In the genomic region with DNA sequence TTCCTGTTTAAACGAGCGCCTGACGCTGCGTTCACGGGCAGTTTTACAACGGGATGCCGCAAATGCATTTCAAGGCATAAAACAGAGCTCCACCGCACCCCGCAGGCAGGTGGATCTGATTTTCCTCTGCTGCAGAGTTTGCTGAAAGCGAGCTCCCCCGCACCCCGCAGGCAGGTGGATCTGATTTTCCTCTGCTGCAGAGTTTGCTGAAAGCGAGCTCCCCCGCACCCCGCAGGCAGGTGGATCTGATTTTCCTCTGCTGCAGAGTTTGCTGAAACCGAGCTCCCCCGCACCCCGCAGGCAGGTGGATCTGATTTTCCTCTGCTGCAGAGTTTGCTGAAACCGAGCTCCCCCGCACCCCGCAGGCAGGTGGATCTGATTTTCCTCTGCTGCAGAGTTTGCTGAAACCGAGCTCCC, we compare ENCODE assay signal across 7 cellular contexts.
DNase-seq lines count a peak whose midpoint lies in the region; ATAC-seq, FAIRE-seq and TF ChIP-seq lines count a peak whose summit lies in the region.
"Not testable (repeated sequence)": the region's sequence is repeated elsewhere in the genome, so short reads cannot be mapped to it uniquely, and the experiment has no call there.

No MANE protein-coding gene starts in this region.

- FAIRE-seq in endothelial cell of umbilical vein (lab: Jason Lieb, UNC); HepG2 (lab: Jason Lieb, UNC): not testable (repeated sequence)

- BruUV-seq in OCI-LY7 (replicated peaks; lab: Mats Ljungman, UMichigan); endothelial cell of umbilical vein (replicated peaks; lab: Mats Ljungman, UMichigan); HepG2 (replicated peaks; lab: Mats Ljungman, UMichigan): not testable (repeated sequence)

- intact Hi-C loops in OCI-LY7 (cut with micrococcal nuclease; ENCODE audit: unreplicated experiment), result loop anchor here (5.0 kb wide), 1 partner anchor 122 kb away; a partner anchor contains a TSS
- intact Hi-C loops in endothelial cell of umbilical vein (cut with micrococcal nuclease), result loop anchor here (2.0 to 5.0 kb wide), 2 partner anchors 436 to 722 kb away; no protein-coding TSS in a partner anchor
- intact Hi-C loops in HepG2 (cut with micrococcal nuclease; ENCODE audit: unreplicated experiment), result loop anchor here (5.0 to 10.0 kb wide), 2 partner anchors 167 to 440 kb away; a partner anchor contains a TSS

- not testable (repeated sequence) for H3K9me3 Mint-ChIP-seq in GM23338; activated naive CD4-positive, alpha-beta T cell treated with anti-CD3 and anti-CD28 coated beads, Interleukin-2, amount 10 ng/mL, durations not matched to agents 7 days and 5 days

- H3K27me3 Mint-ChIP-seq in GM23338 (ENCODE audit: insufficient read depth, low read depth, poor library complexity), result peaks cover 36% of the 10 kb centered on the region
- H3K27me3 Mint-ChIP-seq in activated naive CD4-positive, alpha-beta T cell treated with anti-CD3 and anti-CD28 coated beads, Interleukin-2, amount 10 ng/mL, durations not matched to agents 7 days and 5 days, result peaks cover 82% of the 10 kb centered on the region

- H2AFZ ChIP-seq in GM23338; Loucy (ENCODE audit: low read length); endothelial cell of umbilical vein (ENCODE audit: low read depth, low read length); HepG2 (ENCODE audit: low read length): not testable (repeated sequence)
- H2AFZ ChIP-seq in OCI-LY7 (ENCODE audit: low read length), result peak overlapping the region; percentile 61; the same call in 1 of the 2 replicates

- not testable (repeated sequence) for H3K79me2 ChIP-seq in GM23338 (replicated peaks; ENCODE audit: insufficient read depth); Loucy (ENCODE audit: insufficient read depth, low read length); OCI-LY7 (ENCODE audit: insufficient read depth, low read depth, low read length); endothelial cell of umbilical vein (ENCODE audit: control insufficient read depth, insufficient read depth, low read length); HepG2 (ENCODE audit: insufficient read depth, low read length)

- not testable (repeated sequence) for H3K4me3 ChIP-seq in BLaER1; Loucy (ENCODE audit: low read length, poor library complexity, severe bottlenecking); endothelial cell of umbilical vein (replicated peaks in 1 of 3; ENCODE audit: insufficient read depth in 1 of 3, low read depth in 1 of 3, low read length in 3 of 3); HepG2 (replicated peaks in 1 of 3; ENCODE audit: insufficient read depth in 1 of 3, low read depth in 2 of 3, low read length in 3 of 3)
- H3K4me3 ChIP-seq in GM23338 (peak overlapping the region; percentile 68), OCI-LY7 (ENCODE audit: low read depth, low read length, poor library complexity, severe bottlenecking) (peak overlapping the region; percentile 38)

- peaks cover 35% of the 10 kb centered on the region for H3K27me3 ChIP-seq in BLaER1
- peaks cover 34% of the 10 kb centered on the region for H3K27me3 ChIP-seq in GM23338 (ENCODE audit: insufficient read depth)
- not testable (repeated sequence) for H3K27me3 ChIP-seq in Loucy (ENCODE audit: insufficient read depth, low read length, poor library complexity, severe bottlenecking)
- peaks cover 11 to 12% of the 10 kb centered on the region in 2 experiments for H3K27me3 ChIP-seq in endothelial cell of umbilical vein (ENCODE audit: control insufficient read depth in 2 of 2, insufficient read depth in 2 of 2, low read length in 2 of 2)
- peaks cover 4 to 42% of the 10 kb centered on the region in 2 experiments; a peak in 4 of 5 replicates for H3K27me3 ChIP-seq in HepG2 (ENCODE audit: control insufficient read depth in 1 of 2, insufficient read depth in 2 of 2, low read length in 2 of 2)

- H3K9ac ChIP-seq in BLaER1; Loucy (ENCODE audit: low read depth, low read length, poor library complexity, severe bottlenecking); endothelial cell of umbilical vein (replicated peaks; ENCODE audit: extremely low read depth, insufficient read depth, low read length); HepG2 (ENCODE audit: insufficient read depth, low read depth, low read length): not testable (repeated sequence)

- not testable (repeated sequence) for TF ChIP-seq CTCF in GM23338 (conservative IDR thresholded peaks at IDR 0.05; ENCODE audit: low read depth in 2 of 2); Loucy (conservative IDR thresholded peaks at IDR 0.05; ENCODE audit: low read length); OCI-LY7 (conservative IDR thresholded peaks at IDR 0.05; ENCODE audit: low read length); endothelial cell of umbilical vein (IDR thresholded peaks at IDR 0.05; ENCODE audit: extremely low read depth in 1 of 2, insufficient read depth in 1 of 2, low read depth in 1 of 2, low read length in 2 of 2); HepG2 (CRISPR knock-in tag; IDR thresholded peaks at IDR 0.05)

- peak overlapping the region; percentile 59 for H3K4me3 Mint-ChIP-seq in GM23338
- not testable (repeated sequence) for H3K4me3 Mint-ChIP-seq in activated naive CD4-positive, alpha-beta T cell treated with anti-CD3 and anti-CD28 coated beads, Interleukin-2, amount 10 ng/mL, durations not matched to agents 7 days and 5 days

- not testable (repeated sequence) for TF ChIP-seq RAD21 in HepG2 (CRISPR knock-in tag; IDR thresholded peaks at IDR 0.05)

- CTCF ChIA-PET in OCI-LY7 (lab: Charles Lee; ENCODE audit: unreplicated experiment), result interaction anchor here (0.6 to 1.4 kb wide), 3 partner anchors 9 to 164 kb away, joined by 3 to 6 read pairs (median 3); no protein-coding TSS in a partner anchor
- CTCF ChIA-PET in activated naive CD4-positive, alpha-beta T cell treated with anti-CD3 and anti-CD28 coated beads, Interleukin-2, amount 10 ng/mL, durations not matched to agents 7 days and 5 days (lab: Charles Lee), result interaction anchor here (0.7 to 4.8 kb wide), 22 partner anchors 9 to 495 kb away, joined by 3 to 38 read pairs (median 5); no protein-coding TSS in a partner anchor
- CTCF ChIA-PET in endothelial cell of umbilical vein (lab: Charles Lee), result interaction anchor here (1.0 to 2.3 kb wide), 28 partner anchors 9 to 1198 kb away, joined by 3 to 55 read pairs (median 5); no protein-coding TSS in a partner anchor
- CTCF ChIA-PET in HepG2 (lab: Yijun Ruan, JAX; ENCODE audit: low intra/inter-chr PET ratio, low total read pairs), result interaction anchor here (1.5 kb wide), 1 partner anchor 264 kb away, joined by 4 read pairs; no protein-coding TSS in a partner anchor

- H3K4me2 ChIP-seq in BLaER1 (peak overlapping the region; percentile 18), GM23338 (peak overlapping the region; percentile 98), Loucy (ENCODE audit: low read depth, low read length, poor library complexity, severe bottlenecking) (peak overlapping the region; percentile 27), OCI-LY7 (ENCODE audit: low read length) (peak overlapping the region; percentile 32)
- H3K4me2 ChIP-seq in endothelial cell of umbilical vein (ENCODE audit: insufficient read depth, low read length); HepG2 (ENCODE audit: low read depth, low read length): not testable (repeated sequence)

- H3K4me1 ChIP-seq in BLaER1 (peaks cover 46% of the 10 kb centered on the region), GM23338 (ENCODE audit: insufficient read depth) (peaks cover 13% of the 10 kb centered on the region), Loucy (ENCODE audit: insufficient read depth, low read length, poor library complexity, severe bottlenecking) (peaks cover 13% of the 10 kb centered on the region)
- not testable (repeated sequence) for H3K4me1 ChIP-seq in OCI-LY7 (ENCODE audit: insufficient read depth, low read length, poor library complexity, severe bottlenecking); endothelial cell of umbilical vein (ENCODE audit: control insufficient read depth, extremely low read depth, insufficient read depth, low read length); HepG2 (ENCODE audit: insufficient read depth, low read length)

- H3K4me1 Mint-ChIP-seq in GM23338, result peaks cover 29% of the 10 kb centered on the region
- H3K4me1 Mint-ChIP-seq in activated naive CD4-positive, alpha-beta T cell treated with anti-CD3 and anti-CD28 coated beads, Interleukin-2, amount 10 ng/mL, durations not matched to agents 7 days and 5 days, result peaks cover 18% of the 10 kb centered on the region

- H3K27ac Mint-ChIP-seq in GM23338; activated naive CD4-positive, alpha-beta T cell treated with anti-CD3 and anti-CD28 coated beads, Interleukin-2, amount 10 ng/mL, durations not matched to agents 7 days and 5 days: not testable (repeated sequence)

- H3K9me2 ChIP-seq in GM23338 (ENCODE audit: insufficient read depth); Loucy (replicated peaks; ENCODE audit: low read depth, low read length); OCI-LY7 (ENCODE audit: insufficient read depth, low read length): not testable (repeated sequence)

- H3K9me3 ChIP-seq in BLaER1; Loucy (ENCODE audit: insufficient read depth, low read depth, low read length); OCI-LY7 (ENCODE audit: low read length); endothelial cell of umbilical vein (replicated peaks; ENCODE audit: control insufficient read depth, insufficient read depth, low read length); HepG2 (ENCODE audit: low read length): not testable (repeated sequence)

- H4K20me1 ChIP-seq in BLaER1; GM23338 (replicated peaks; ENCODE audit: insufficient read depth); Loucy (ENCODE audit: insufficient read depth, low read length, poor library complexity, severe bottlenecking); OCI-LY7 (ENCODE audit: insufficient read depth, low read length); endothelial cell of umbilical vein (replicated peaks; ENCODE audit: control insufficient read depth, extremely low read depth, insufficient read depth, low read length); HepG2 (ENCODE audit: insufficient read depth, low read length): not testable (repeated sequence)

- TF ChIP-seq EP300 in HepG2 (IDR thresholded peaks at IDR 0.05; ENCODE audit: low read depth in 2 of 2, low read length in 2 of 2); HepG2 (CRISPR knock-in tag; IDR thresholded peaks at IDR 0.05; ENCODE audit: borderline replicate concordance): not testable (repeated sequence)

- H3K9me1 ChIP-seq in endothelial cell of umbilical vein (replicated peaks; ENCODE audit: control insufficient read depth, extremely low read depth, insufficient read depth, low read length), result not testable (repeated sequence)

- not testable (repeated sequence) for H3K36me3 ChIP-seq in BLaER1; GM23338 (ENCODE audit: insufficient read depth); Loucy (ENCODE audit: insufficient read depth, low read length); OCI-LY7 (ENCODE audit: insufficient read depth, low read length); endothelial cell of umbilical vein (ENCODE audit: control insufficient read depth in 2 of 2, extremely low read depth in 1 of 2, insufficient read depth in 2 of 2, low read length in 2 of 2); HepG2 (replicated peaks in 1 of 2; ENCODE audit: control insufficient read depth in 1 of 2, insufficient read depth in 2 of 2, low read length in 2 of 2)

- dilution Hi-C loops in endothelial cell of umbilical vein (cut with MboI; ENCODE audit: extremely low pct_ligation_motif_present, low sequenced_read_pairs), result not testable (repeated sequence)

- not testable (repeated sequence) for H3F3A ChIP-seq in GM23338 (replicated peaks; ENCODE audit: low read depth); Loucy (ENCODE audit: low read depth)

- TF ChIP-seq POLR2A in endothelial cell of umbilical vein (IDR thresholded peaks at IDR 0.05; ENCODE audit: low read depth, low read length); HepG2 (IDR thresholded peaks at IDR 0.05; ENCODE audit: insufficient read depth in 1 of 2, low read depth in 2 of 2, low read length in 2 of 2): not testable (repeated sequence)

- DNase-seq in GM23338 (ENCODE audit: low spot score); OCI-LY7 (ENCODE audit: low spot score); endothelial cell of umbilical vein (ENCODE audit: low read depth, low spot score); HepG2 (ENCODE audit: low spot score): not testable (repeated sequence)
- peak; percentile 28 for DNase-seq in activated naive CD4-positive, alpha-beta T cell treated with anti-CD3 and anti-CD28 coated beads, Interleukin-2, amount 10 ng/mL, durations not matched to agents 7 days and 5 days

- H3K27ac ChIP-seq in BLaER1; GM23338 (ENCODE audit: low read depth); OCI-LY7 (ENCODE audit: low read depth, low read length, poor library complexity, severe bottlenecking); endothelial cell of umbilical vein (ENCODE audit: insufficient read depth, low read depth, low read length); HepG2 (ENCODE audit: extremely low read length, insufficient read depth, low read length): not testable (repeated sequence)

- in situ Hi-C loops in HepG2 (cut with HindIII; ENCODE audit: extremely low pct_ligation_motif_present, low pct_unique_long_range_greater_than_20kb), result loop anchor here (10.0 to 25.0 kb wide), 3 partner anchors 132 to 470 kb away; a partner anchor contains a TSS

- 29% methylated on average over 12 of the region's 22 CpGs for WGBS in HepG2 (ENCODE audit: low lambda C conversion rate)

- POLR2A ChIA-PET in OCI-LY7 (lab: Charles Lee), result interaction anchor here (0.6 to 0.8 kb wide), 2 partner anchors 24 to 86 kb away, joined by 3 to 5 read pairs; no protein-coding TSS in a partner anchor
- POLR2A ChIA-PET in endothelial cell of umbilical vein (lab: Charles Lee), result not testable (repeated sequence)
- POLR2A ChIA-PET in HepG2 (lab: Yijun Ruan, JAX), result interaction anchor here (0.8 kb wide), 1 partner anchor 300 kb away, joined by 3 read pairs; no protein-coding TSS in a partner anchor

- not testable (repeated sequence) for H3K36me3 Mint-ChIP-seq in GM23338 (ENCODE audit: low read depth); activated naive CD4-positive, alpha-beta T cell treated with anti-CD3 and anti-CD28 coated beads, Interleukin-2, amount 10 ng/mL, durations not matched to agents 7 days and 5 days

- not testable (repeated sequence) for ATAC-seq in GM23338, HepG2
